8 cellular contexts compared by ENCODE assay signal in genomic region chr16:2776500-2777139, GRCh38. TPM values are rescaled to one million over a fixed set of nuclear protein-coding genes. Genes with fewer than 3 reads are reported as not detected.
DNase-seq lines count a peak whose midpoint lies in the region; ATAC-seq, FAIRE-seq and TF ChIP-seq lines count a peak whose summit lies in the region.

No MANE protein-coding gene starts in this region.

- H4K8ac ChIP-seq in trophoblast cell (ENCODE audit: low read depth, low read length) = peak overlapping the region; percentile 80

- H3K27me3 ChIP-seq in foreskin keratinocyte (no peaks in the 10 kb centered on the region), trophoblast cell (ENCODE audit: insufficient read depth, low read length) (no peaks in the 10 kb centered on the region)

- peaks cover 2% of the 10 kb centered on the region for H3K9me3 ChIP-seq in trophoblast cell (ENCODE audit: insufficient read depth, low read depth, low read length)

- ATAC-seq in GM19023 (IDR thresholded peaks at IDR 0.05; ENCODE audit: unreplicated experiment) = peak; percentile 33
- ATAC-seq in HG03280 (IDR thresholded peaks at IDR 0.05; ENCODE audit: unreplicated experiment) = peak; percentile 25
- ATAC-seq in activated CD8-positive, alpha-beta T cell treated with anti-CD3 and anti-CD28 coated beads, Interleukin-2, amount 10 ng/mL, durations not matched to agents 7 days and 5 days = peak; percentile 42
- ATAC-seq in foreskin keratinocyte = peak; percentile 26

- peak overlapping the region; percentile 47 for H2BK5ac ChIP-seq in trophoblast cell (ENCODE audit: low read depth, low read length, poor library complexity)

- POLR2A ChIA-PET in activated CD8-positive, alpha-beta T cell treated with anti-CD3 and anti-CD28 coated beads, Interleukin-2, amount 10 ng/mL, durations not matched to agents 7 days and 5 days (lab: Charles Lee) = interaction anchor here (0.6 to 8.4 kb wide), 4 partner anchors 10 to 92 kb away, joined by 3 to 60 read pairs (median 5); partner anchors contain the start of gene SRRM2

- peaks cover 12% of the 10 kb centered on the region for H3K79me1 ChIP-seq in trophoblast cell (ENCODE audit: low read length)

- H3K27ac ChIP-seq in foreskin keratinocyte (peak overlapping the region; percentile 75), trophoblast cell (ENCODE audit: low read depth, low read length) (peak overlapping the region; percentile 4)

- H3K4me1 Mint-ChIP-seq in activated CD8-positive, alpha-beta T cell treated with anti-CD3 and anti-CD28 coated beads, Interleukin-2, amount 10 ng/mL, durations not matched to agents 7 days and 5 days (ENCODE audit: low read depth) = peaks cover 38% of the 10 kb centered on the region

- peaks cover 4% of the 10 kb centered on the region for H3K4me1 ChIP-seq in foreskin keratinocyte
- H3K4me1 ChIP-seq in trophoblast cell (ENCODE audit: control insufficient read depth in 1 of 2, insufficient read depth in 2 of 2, low read length in 2 of 2) = peaks cover 0 to 17% of the 10 kb centered on the region in 2 experiments

- FAIRE-seq in HTR-8/SVneo (lab: Jason Lieb, UNC) = no peak

- peak overlapping the region; percentile 86 for H3K14ac ChIP-seq in trophoblast cell (ENCODE audit: low read length)

- peak overlapping the region; percentile 61 for H2BK120ac ChIP-seq in trophoblast cell (ENCODE audit: insufficient read depth, low read length, poor library complexity)

- H3K27me3 Mint-ChIP-seq in activated CD8-positive, alpha-beta T cell treated with anti-CD3 and anti-CD28 coated beads, Interleukin-2, amount 10 ng/mL, durations not matched to agents 7 days and 5 days (ENCODE audit: low read depth) = no peaks in the 10 kb centered on the region

- CTCF ChIA-PET in activated CD8-positive, alpha-beta T cell treated with anti-CD3 and anti-CD28 coated beads, Interleukin-2, amount 10 ng/mL, durations not matched to agents 7 days and 5 days (lab: Charles Lee) = interaction anchor here (0.8 to 1.4 kb wide), 3 partner anchors 23 to 92 kb away, joined by 3 to 5 read pairs (median 3); no protein-coding TSS in a partner anchor

- no peak overlapping the region for H2BK12ac ChIP-seq in trophoblast cell (ENCODE audit: low read length)

- DNase-seq in AG20443 (ENCODE audit: low spot score) = peak; percentile 43
- DNase-seq in activated CD8-positive, alpha-beta T cell treated with anti-CD3 and anti-CD28 coated beads, Interleukin-2, amount 10 ng/mL, durations not matched to agents 7 days and 5 days = peak; percentile 42
- DNase-seq in foreskin keratinocyte = no peak
- DNase-seq in trophoblast cell = peak; percentile 39 to 54
- no peak for DNase-seq in mucosa of gallbladder (ENCODE audit: low spot score)
- DNase-seq in HTR-8/SVneo (ENCODE audit: insufficient read length, low spot score) = no peak

- WGBS in trophoblast cell (ENCODE audit: extremely low coverage, insufficient coverage, insufficient read length) = no CpG with 5 or more reads among the region's 72 CpGs

- H3K79me2 ChIP-seq in trophoblast cell (ENCODE audit: control insufficient read depth, insufficient read depth, low read length, poor library complexity) = peaks cover 14% of the 10 kb centered on the region

- peaks cover 31 to 34% of the 10 kb centered on the region in 2 experiments for H3K36me3 ChIP-seq in trophoblast cell (ENCODE audit: control insufficient read depth in 1 of 2, insufficient read depth in 2 of 2, low read length in 2 of 2)

- peaks cover 25% of the 10 kb centered on the region for H3K36me3 Mint-ChIP-seq in activated CD8-positive, alpha-beta T cell treated with anti-CD3 and anti-CD28 coated beads, Interleukin-2, amount 10 ng/mL, durations not matched to agents 7 days and 5 days (ENCODE audit: low read depth)

- H3K4me2 ChIP-seq in trophoblast cell (ENCODE audit: low read length) = peak overlapping the region; percentile 73

- H3K4me3 ChIP-seq in trophoblast cell (ENCODE audit: low read depth, low read length) = peak overlapping the region; percentile 94

- H4K91ac ChIP-seq in trophoblast cell (ENCODE audit: low read depth, low read length) = peak overlapping the region; percentile 71

- peak overlapping the region; percentile 46 for H3K18ac ChIP-seq in trophoblast cell (ENCODE audit: low read length)

- H4K12ac ChIP-seq in trophoblast cell (ENCODE audit: low read depth, low read length) = peak overlapping the region; percentile 76

- peak overlapping the region; percentile 26 for H2AK5ac ChIP-seq in trophoblast cell (ENCODE audit: low read length)

- H3K4me3 Mint-ChIP-seq in activated CD8-positive, alpha-beta T cell treated with anti-CD3 and anti-CD28 coated beads, Interleukin-2, amount 10 ng/mL, durations not matched to agents 7 days and 5 days = peak overlapping the region; percentile 85

- peak overlapping the region; percentile 84 for H3K4ac ChIP-seq in trophoblast cell (ENCODE audit: low read depth, low read length)

- peak overlapping the region; percentile 63 for H2AFZ ChIP-seq in trophoblast cell (ENCODE audit: insufficient read depth, low read length, poor library complexity)

- no peaks in the 10 kb centered on the region for H3K9me3 Mint-ChIP-seq in activated CD8-positive, alpha-beta T cell treated with anti-CD3 and anti-CD28 coated beads, Interleukin-2, amount 10 ng/mL, durations not matched to agents 7 days and 5 days (ENCODE audit: insufficient read depth)

- TF ChIP-seq CTCF in foreskin keratinocyte (conservative IDR thresholded peaks at IDR 0.05) = no peak

- peak overlapping the region; percentile 87 for H3K27ac Mint-ChIP-seq in activated CD8-positive, alpha-beta T cell treated with anti-CD3 and anti-CD28 coated beads, Interleukin-2, amount 10 ng/mL, durations not matched to agents 7 days and 5 days

- H3K9ac ChIP-seq in trophoblast cell (ENCODE audit: low read length) = peak overlapping the region; percentile 77

- no peak overlapping the region for H3K23ac ChIP-seq in trophoblast cell (ENCODE audit: low read length)

RNA-seq across cellular contexts. Expression of gene ELOB, which starts 0.5 kb away (rescaled TPM):
- 100 to 1,000 TPM; 163 to 182 TPM for total RNA-seq in activated CD8-positive, alpha-beta T cell treated with anti-CD3 and anti-CD28 coated beads, Interleukin-2, amount 10 ng/mL, durations not matched to agents 7 days and 5 days
- total RNA-seq in foreskin keratinocyte (270 and 285 TPM in 2 replicates), mucosa of gallbladder (273 TPM)
- polyA plus RNA-seq in foreskin keratinocyte = 561 and 595 TPM in 2 replicates
- polyA plus RNA-seq in trophoblast cell (2013) = 100 TPM in 2 replicates

RNA-seq across cellular contexts. Expression of gene PRSS33, which starts 10.7 kb away (rescaled TPM):
- total RNA-seq in activated CD8-positive, alpha-beta T cell treated with anti-CD3 and anti-CD28 coated beads, Interleukin-2, amount 10 ng/mL, durations not matched to agents 7 days and 5 days = not detected
- total RNA-seq in foreskin keratinocyte (not detected in 2 replicates), mucosa of gallbladder (1.8 TPM)
- polyA plus RNA-seq in foreskin keratinocyte = not detected in 2 replicates
- polyA plus RNA-seq in trophoblast cell (2013) = not detected in 2 replicates

RNA-seq across cellular contexts. Expression of gene PRSS41, which starts 21.6 kb away (rescaled TPM):
- not detected for total RNA-seq in activated CD8-positive, alpha-beta T cell treated with anti-CD3 and anti-CD28 coated beads, Interleukin-2, amount 10 ng/mL, durations not matched to agents 7 days and 5 days
- total RNA-seq in foreskin keratinocyte = not detected in 2 replicates
- not detected in 2 replicates for polyA plus RNA-seq in foreskin keratinocyte
- not detected in 2 replicates for polyA plus RNA-seq in trophoblast cell (2013)
- total RNA-seq in mucosa of gallbladder = 0.49 TPM

RNA-seq across cellular contexts. Expression of gene SRRM2, which starts 24.2 kb away (rescaled TPM):
- 100 to 1,000 TPM; 501 to 511 TPM for total RNA-seq in activated CD8-positive, alpha-beta T cell treated with anti-CD3 and anti-CD28 coated beads, Interleukin-2, amount 10 ng/mL, durations not matched to agents 7 days and 5 days
- 149 and 160 TPM in 2 replicates for total RNA-seq in foreskin keratinocyte
- 294 and 299 TPM in 2 replicates for polyA plus RNA-seq in foreskin keratinocyte
- 472 and 481 TPM in 2 replicates for polyA plus RNA-seq in trophoblast cell (2013)
- 677 TPM for total RNA-seq in mucosa of gallbladder

RNA-seq across cellular contexts. Expression of gene PRSS21, which starts 40.4 kb away (rescaled TPM):
- 1 to 10 TPM; 5.2 to 6.0 TPM for total RNA-seq in activated CD8-positive, alpha-beta T cell treated with anti-CD3 and anti-CD28 coated beads, Interleukin-2, amount 10 ng/mL, durations not matched to agents 7 days and 5 days
- total RNA-seq in foreskin keratinocyte = 5.6 and 8.1 TPM in 2 replicates
- 10.8 and 11.2 TPM in 2 replicates for polyA plus RNA-seq in foreskin keratinocyte
- not detected in 2 replicates for polyA plus RNA-seq in trophoblast cell (2013)
- 4.4 TPM for total RNA-seq in mucosa of gallbladder

Comparison
In these comparisons a context has a peak if more than half of its experiments do, and no peak if none do; other contexts are left out.
1. DNase-seq: peak in AG20443 (single experiment), activated CD8-positive, alpha-beta T cell treated with anti-CD3 and anti-CD28 coated beads, Interleukin-2, amount 10 ng/mL, durations not matched to agents 7 days and 5 days (single experiment) and trophoblast cell (2 of 2); none in foreskin keratinocyte (0 of 2), mucosa of gallbladder (single experiment) and HTR-8/SVneo (single experiment).
2. Peak in every context shown above with its lines, with median percentiles within 50 percentile points of each other: ATAC-seq.